ENCODE assay signal across 17 cellular contexts in genomic region chr7:41336455-41336952, GRCh38.
"Had no signal": no experiment of that assay in that cellular context is flagged by ENCODE, and none has a peak within 500 bp of the region (broad histone marks: within the 10 kb centered on the region; RNA-seq: fewer than 3 reads in every experiment).

No MANE protein-coding gene starts in this region.

- H3K4me2 ChIP-seq: neural progenitor cell had no signal

- H3K4me1 Mint-ChIP-seq: immature natural killer cell, neural progenitor cell had no signal

- H3K27ac ChIP-seq: colonic mucosa, neural progenitor cell, pancreas, right lobe of liver, skin epidermis, stomach had no signal

- H3K4me3 Mint-ChIP-seq: endodermal cell; immature natural killer cell; natural killer cell treated with Interleukin-12 subunit alpha and Interleukin-12 subunit beta and Interleukin-15 and Interleukin-18, amount 100 ng/mL, for 72 hours; neural progenitor cell had no signal

- H3K9ac ChIP-seq: neural progenitor cell had no signal

- H3K9me3 ChIP-seq: colonic mucosa, gastroesophageal sphincter, pancreas, right lobe of liver, stomach had no signal

- DNase-seq: colonic mucosa; effector CD4-positive, alpha-beta T cell; endodermal cell; glutamatergic neuron; immature natural killer cell; left ventricle myocardium superior; nucleus accumbens; pancreas; right lobe of liver; stimulated activated CD4-positive, alpha-beta T cell treated with anti-CD3 and anti-CD28 coated beads, Interleukin-12 subunit alpha, Interleukin-12 subunit beta, amount 100 ng/mL, for 4 hours; stimulated activated naive CD4-positive, alpha-beta T cell; stomach had no signal

- H3K9me3 Mint-ChIP-seq: endodermal cell, neural progenitor cell had no signal

- H3K36me3 ChIP-seq: colonic mucosa, gastroesophageal sphincter, neural progenitor cell, pancreas, right lobe of liver, stomach had no signal

- H3K27me3 ChIP-seq: colonic mucosa, gastroesophageal sphincter, neural progenitor cell, pancreas, right lobe of liver, stomach had no signal

- H3K36me3 Mint-ChIP-seq: immature natural killer cell; natural killer cell treated with Interleukin-12 subunit alpha and Interleukin-12 subunit beta and Interleukin-15 and Interleukin-18, amount 100 ng/mL, for 72 hours; neural progenitor cell had no signal

- H3K27me3 Mint-ChIP-seq: natural killer cell treated with Interleukin-12 subunit alpha and Interleukin-12 subunit beta and Interleukin-15 and Interleukin-18, amount 100 ng/mL, for 72 hours; progenitor cell of endocrine pancreas had no signal

- H2AFZ ChIP-seq: neural progenitor cell had no signal

- H3K4me1 ChIP-seq: colonic mucosa, neural progenitor cell, pancreas had no signal

- ATAC-seq: gastroesophageal sphincter; left ventricle myocardium superior; natural killer cell treated with Interleukin-12 subunit alpha and Interleukin-12 subunit beta and Interleukin-15 and Interleukin-18, amount 100 ng/mL, for 72 hours; pancreas; right lobe of liver had no signal

- H3K4me3 ChIP-seq: colonic mucosa, gastroesophageal sphincter, neural progenitor cell, pancreas, right lobe of liver, skin epidermis, stomach had no signal

- H3K27ac Mint-ChIP-seq: endodermal cell; immature natural killer cell; natural killer cell treated with Interleukin-12 subunit alpha and Interleukin-12 subunit beta and Interleukin-15 and Interleukin-18, amount 100 ng/mL, for 72 hours; neural progenitor cell; progenitor cell of endocrine pancreas had no signal
